ENCODE assay signal across 15 cellular contexts in genomic region chr4:124144302-124144701, GRCh38.
DNase-seq lines count a peak whose midpoint lies in the region; ATAC-seq and TF ChIP-seq lines count a peak whose summit lies in the region.
"Had no signal": no experiment of that assay in that cellular context is flagged by ENCODE, and none has a peak within 500 bp of the region (broad histone marks: within the 10 kb centered on the region; RNA-seq: fewer than 3 reads in every experiment).

No MANE protein-coding gene starts in this region.

- no peak overlapping the region for H2AFZ ChIP-seq in Karpas-422 (ENCODE audit: low read length)

- H3K79me2 ChIP-seq in Karpas-422 (ENCODE audit: low read length), result no peaks in the 10 kb centered on the region

- 21% methylated on average over 4 of the region's 4 CpGs for WGBS in prostate gland

- H3K36me3 ChIP-seq in prostate gland, result no peaks in the 10 kb centered on the region
- H3K36me3 ChIP-seq in Karpas-422 (ENCODE audit: insufficient read depth, low read length), result no peaks in the 10 kb centered on the region
- H3K36me3 ChIP-seq: WERI-Rb-1 had no signal

- no peak for TF ChIP-seq POLR2A in prostate gland (IDR thresholded peaks at IDR 0.05)

- ATAC-seq in GM19455 (IDR thresholded peaks at IDR 0.05; ENCODE audit: unreplicated experiment) (no peak), HG02938 (IDR thresholded peaks at IDR 0.05; ENCODE audit: unreplicated experiment) (no peak)
- ATAC-seq: CD8-positive, alpha-beta T cell; effector memory CD8-positive, alpha-beta T cell; HCT116 had no signal

- H4K20me1 ChIP-seq in Karpas-422 (ENCODE audit: insufficient read depth, low read depth, low read length), result no peaks in the 10 kb centered on the region

- H3K4me3 ChIP-seq in epithelial cell of proximal tubule (ENCODE audit: low read depth, low read length) (peak overlapping the region; percentile 19), prostate gland (no peak overlapping the region), Karpas-422 (ENCODE audit: low read length) (no peak overlapping the region)

- H3K9me2 ChIP-seq in Karpas-422 (replicated peaks; ENCODE audit: insufficient read depth, low read length), result peaks cover 6% of the 10 kb centered on the region; the same call in 1 of the 2 replicates

- H3K4me2 ChIP-seq in Karpas-422 (ENCODE audit: low read depth, low read length, poor library complexity, severe bottlenecking), result no peak overlapping the region

- peak; percentile 23 for DNase-seq in GM04504 (ENCODE audit: low read depth)
- peak; percentile 66 for DNase-seq in NCI-H345 (lab: John Stamatoyannopoulos, UW)
- DNase-seq in epithelial cell of proximal tubule (ENCODE audit: low read depth), result peak; percentile 63
- peak; percentile 16 for DNase-seq in prostate gland (ENCODE audit: low spot score)
- no peak for DNase-seq in effector CD4-positive, alpha-beta T cell
- no peak for DNase-seq in Karpas-422
- DNase-seq: CD8-positive, alpha-beta T cell; effector memory CD8-positive, alpha-beta T cell; KBM-7; NCI-H510A treated with DMSO at 0.1 percent for 48 hours; stimulated activated CD8-positive, alpha-beta memory T cell treated with anti-CD3 and anti-CD28 coated beads, Interleukin-4, amount 100 ng/mL, for 48 hours; WERI-Rb-1 had no signal

- H3K27ac ChIP-seq in prostate gland (no peak overlapping the region), Karpas-422 (ENCODE audit: low read length) (no peak overlapping the region)
- H3K27ac ChIP-seq: WERI-Rb-1 had no signal

- H3K27me3 ChIP-seq in prostate gland (replicated peaks; ENCODE audit: insufficient read depth), result no peaks in the 10 kb centered on the region
- H3K27me3 ChIP-seq in Karpas-422 (ENCODE audit: low read length), result no peaks in the 10 kb centered on the region

- TF ChIP-seq CTCF in epithelial cell of proximal tubule (conservative IDR thresholded peaks at IDR 0.05; ENCODE audit: low read depth, low read length) (no peak), prostate gland (IDR thresholded peaks at IDR 0.05) (no peak)

- H3K4me1 ChIP-seq in prostate gland (replicated peaks) (no peaks in the 10 kb centered on the region), Karpas-422 (ENCODE audit: low read length) (no peaks in the 10 kb centered on the region)

- H3K9ac ChIP-seq in Karpas-422 (ENCODE audit: low read length), result no peak overlapping the region

- intact Hi-C loops in prostate gland (cut with DNase I), result no loop called here

- H3K9me3 ChIP-seq in prostate gland (no peaks in the 10 kb centered on the region), Karpas-422 (ENCODE audit: low read length) (no peaks in the 10 kb centered on the region; the same call in 1 of the 2 replicates)

Comparison
In these comparisons a context has a peak if more than half of its experiments do, and no peak if none do; other contexts are left out.
1. DNase-seq: peak in GM04504 (single experiment), NCI-H345 (single experiment), epithelial cell of proximal tubule (single experiment) and prostate gland (single experiment); none in effector CD4-positive, alpha-beta T cell (single experiment) and Karpas-422 (single experiment).